34 cellular contexts compared by ENCODE assay signal in genomic region chr9:135190789-135191577, GRCh38.
"Had no signal": no experiment of that assay in that cellular context is flagged by ENCODE, and none has a peak within 500 bp of the region (broad histone marks: within the 10 kb centered on the region; RNA-seq: fewer than 3 reads in every experiment).

No MANE protein-coding gene starts in this region.

- H3K9ac ChIP-seq: KMS-11 had no signal

- H3K9me3 ChIP-seq: MG63 had no signal

- H3K4me2 ChIP-seq: KMS-11 had no signal

- H3K27ac ChIP-seq: KMS-11 had no signal

- H3K4me3 ChIP-seq: MG63 had no signal

- H3K36me3 ChIP-seq: MG63 had no signal

- DNase-seq: Karpas-422, Kasumi-1, MG63, MM.1S, MV-4-11, NCI-H1048, NCI-H1092, NCI-H1092 treated with DMSO at 0.1 percent for 48 hours, NCI-H1105, NCI-H1105 treated with DMSO at 0.1 percent for 48 hours, NCI-H1417, NCI-H1417 treated with DMSO at 0.1 percent for 48 hours, NCI-H1436, NCI-H1436 treated with DMSO at 0.1 percent for 48 hours, NCI-H146, NCI-H1694, NCI-H1694 treated with DMSO at 0.1 percent for 48 hours, NCI-H187, NCI-H187 treated with DMSO at 0.1 percent for 48 hours, NCI-H1930, NCI-H2029, NCI-H2029 treated with DMSO at 0.1 percent for 48 hours, NCI-H2081, NCI-H2081 treated with DMSO at 0.1 percent for 48 hours, NCI-H2107, NCI-H2171, NCI-H2171 treated with DMSO at 0.1 percent for 48 hours, NCI-H2227 treated with DMSO at 0.1 percent for 48 hours, NCI-H226, NCI-H345, NCI-H446, NCI-H446 treated with DMSO at 0.1 percent for 48 hours, NCI-H510A had no signal

- H3K27me3 ChIP-seq: MG63 had no signal
